In the genomic region with DNA sequence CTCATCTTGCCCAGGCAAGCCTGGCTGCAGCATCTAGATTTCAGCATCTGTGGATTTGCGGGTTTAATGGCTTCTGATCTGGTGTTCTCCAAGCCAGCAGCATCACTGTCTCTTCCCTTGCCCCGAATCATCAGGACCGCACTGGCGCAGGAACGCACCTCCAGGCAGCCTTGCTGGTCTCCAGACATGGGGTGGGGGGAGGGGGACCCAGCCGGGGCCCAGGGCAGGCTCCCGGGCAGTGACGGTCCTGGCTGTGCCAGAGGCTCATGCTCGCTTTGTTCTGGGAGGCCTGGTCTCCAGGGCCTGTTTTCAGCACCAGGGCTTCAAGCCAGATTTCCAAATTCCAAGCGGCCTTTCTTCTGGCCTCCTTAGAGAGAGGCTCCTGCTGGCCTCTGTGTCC, we compare ENCODE assay signal across 42 cellular contexts. TPM values are rescaled to one million over a fixed set of nuclear protein-coding genes. Genes with fewer than 3 reads are reported as not detected.
"Had no signal": no experiment of that assay in that cellular context is flagged by ENCODE, and none has a peak within 500 bp of the region (broad histone marks: within the 10 kb centered on the region; RNA-seq: fewer than 3 reads in every experiment).

No MANE protein-coding gene starts in this region.

- DNase-seq: activated B cell treated with CpG ODN at 0.5 μM for 24 hours; activated CD4-positive, alpha-beta memory T cell treated with anti-CD3 and anti-CD28 coated beads for 36 hours; activated CD4-positive, alpha-beta T cell treated with anti-CD3 and anti-CD28 coated beads for 4 hours; activated CD4-positive, alpha-beta T cell treated with anti-CD3 and anti-CD28 coated beads, Interleukin-2, amount 50 U/mL, for 1 hour; activated CD4-positive, CD25-positive, alpha-beta regulatory T cell treated with anti-CD3 and anti-CD28 coated beads, Interleukin-2, amount 50 U/mL, for 72 hours; activated CD8-positive, alpha-beta memory T cell treated with anti-CD3 and anti-CD28 coated beads, Interleukin-2, amount 50 U/mL, for 4 hours; activated gamma-delta T cell treated with Interleukin-2 at 50 U/mL for 16 hours; activated naive CD4-positive, alpha-beta T cell treated with anti-CD3 and anti-CD28 coated beads for 36 hours; activated T-cell treated with anti-CD3 and anti-CD28 coated beads for 4 hours; activated T-cell treated with anti-CD3 and anti-CD28 coated beads, Interleukin-2, amount 50 U/mL, for 4 hours; adrenal gland; body of pancreas; MM.1S; NCI-H1092 treated with DMSO at 0.1 percent for 48 hours; NCI-H1417; NCI-H146; NCI-H187; NCI-H2029 treated with DMSO at 0.1 percent for 48 hours; NCI-H2107; NCI-H2171; NCI-H510A; NCI-H526; NCI-H748 treated with DMSO at 0.1 percent for 48 hours; NK-92 treated with Interleukin-12 subunit alpha and Interleukin-12 subunit beta, amount 100 ng/mL, for 24 hours; PC-3; Peyer's patch; RPMI8226; SIG-M5; T-helper 1 cell; T-helper 2 cell; T-helper 9 cell had no signal

- FAIRE-seq: astrocyte had no signal

- H3K4me1 ChIP-seq: breast epithelium had no signal

- H3K27ac ChIP-seq: adrenal gland, body of pancreas, breast epithelium, KMS-11, Peyer's patch, VCaP had no signal

- H3K9me3 ChIP-seq: adrenal gland, body of pancreas, breast epithelium, Peyer's patch had no signal

- H3K4me2 ChIP-seq: KMS-11 had no signal

- ATAC-seq: activated naive CD4-positive, alpha-beta T cell treated with anti-CD3 and anti-CD28 coated beads, Interleukin-2, amount 50 U/mL, for 72 hours; activated T-cell treated with anti-CD3 and anti-CD28 coated beads, Interleukin-2, amount 50 U/mL, for 4 hours; body of pancreas; PC-3; Right ventricle myocardium inferior; SK-N-SH treated with all-trans-retinoic acid at 6 μM for 48 hours had no signal

- H3K36me3 ChIP-seq: adrenal gland, breast epithelium, Peyer's patch had no signal

- H3K4me3 ChIP-seq: adrenal gland, body of pancreas, breast epithelium, Peyer's patch had no signal

- H3K27me3 ChIP-seq: adrenal gland, body of pancreas, Peyer's patch had no signal

RNA-seq across cellular contexts. Expression of a gene that starts 4.9 kb away (rescaled TPM):
- total RNA-seq: activated B cell treated with CpG ODN at 0.5 μM for 24 hours; activated CD4-positive, alpha-beta memory T cell treated with anti-CD3 and anti-CD28 coated beads for 36 hours; activated naive CD4-positive, alpha-beta T cell treated with anti-CD3 and anti-CD28 coated beads for 36 hours; activated naive CD4-positive, alpha-beta T cell treated with anti-CD3 and anti-CD28 coated beads, Interleukin-2, amount 50 U/mL, for 72 hours; activated T-cell treated with anti-CD3 and anti-CD28 coated beads, Interleukin-2, amount 50 U/mL, for 4 hours; activated T-helper 1 cell treated with anti-CD3 and anti-CD28 coated beads, Interleukin-12 subunit alpha, Interleukin-12 subunit beta, Interleukin-2, Interleukin-4 antibody, amounts not matched to agents 30 ng/mL and 10 ng/mL and 1 ng/mL, durations not matched to agents 14 hours and 24 hours and 36 hours; astrocyte; body of pancreas; cardiac septum; LHCN-M2; PC-3; Right ventricle myocardium inferior; SK-MEL-5 had no signal
